ENCODE assay signal across 1 cellular context in genomic region chr10:127874966-127875765, GRCh38.
TF ChIP-seq lines count a peak whose summit lies in the region.

No MANE protein-coding gene starts in this region.

TF ChIP-seq in GM12878, 131 proteins besides CTCF, POLR2A, EP300 and RAD21:
- TF ChIP-seq ASH2L (IDR thresholded peaks at IDR 0.05; ENCODE audit: borderline replicate concordance, low read depth) (no peak), ZSCAN29 (IDR thresholded peaks at IDR 0.05) (no peak), WRNIP1 (IDR thresholded peaks at IDR 0.05; ENCODE audit: borderline replicate concordance, low read depth, low read length) (no peak), IRF5 (IDR thresholded peaks at IDR 0.05; ENCODE audit: borderline replicate concordance) (no peak), SMAD1 (IDR thresholded peaks at IDR 0.05; ENCODE audit: low read depth, partially characterized antibody) (no peak), RUNX3 (IDR thresholded peaks at IDR 0.05; ENCODE audit: low read length) (no peak), PKNOX1 (IDR thresholded peaks at IDR 0.05) (no peak), SREBF1 (IDR thresholded peaks at IDR 0.05; ENCODE audit: low read length) (no peak), ZBTB4 (CRISPR knock-in tag; IDR thresholded peaks at IDR 0.05) (no peak), SPI1 (IDR thresholded peaks at IDR 0.05; ENCODE audit: borderline replicate concordance, insufficient read depth, low read depth, low read length) (no peak), PAX8 (IDR thresholded peaks at IDR 0.05) (no peak), ZBED1 (IDR thresholded peaks at IDR 0.05; ENCODE audit: borderline replicate concordance) (no peak), PRDM15 (CRISPR knock-in tag; IDR thresholded peaks at IDR 0.05) (no peak), YBX1 (IDR thresholded peaks at IDR 0.05) (no peak), ELK1 (IDR thresholded peaks at IDR 0.05; ENCODE audit: low read depth, low read length) (no peak)
TF ChIP-seq in GM12878: peak in this region for 0.
